ENCODE assay signal across 8 cellular contexts in the genomic region with DNA sequence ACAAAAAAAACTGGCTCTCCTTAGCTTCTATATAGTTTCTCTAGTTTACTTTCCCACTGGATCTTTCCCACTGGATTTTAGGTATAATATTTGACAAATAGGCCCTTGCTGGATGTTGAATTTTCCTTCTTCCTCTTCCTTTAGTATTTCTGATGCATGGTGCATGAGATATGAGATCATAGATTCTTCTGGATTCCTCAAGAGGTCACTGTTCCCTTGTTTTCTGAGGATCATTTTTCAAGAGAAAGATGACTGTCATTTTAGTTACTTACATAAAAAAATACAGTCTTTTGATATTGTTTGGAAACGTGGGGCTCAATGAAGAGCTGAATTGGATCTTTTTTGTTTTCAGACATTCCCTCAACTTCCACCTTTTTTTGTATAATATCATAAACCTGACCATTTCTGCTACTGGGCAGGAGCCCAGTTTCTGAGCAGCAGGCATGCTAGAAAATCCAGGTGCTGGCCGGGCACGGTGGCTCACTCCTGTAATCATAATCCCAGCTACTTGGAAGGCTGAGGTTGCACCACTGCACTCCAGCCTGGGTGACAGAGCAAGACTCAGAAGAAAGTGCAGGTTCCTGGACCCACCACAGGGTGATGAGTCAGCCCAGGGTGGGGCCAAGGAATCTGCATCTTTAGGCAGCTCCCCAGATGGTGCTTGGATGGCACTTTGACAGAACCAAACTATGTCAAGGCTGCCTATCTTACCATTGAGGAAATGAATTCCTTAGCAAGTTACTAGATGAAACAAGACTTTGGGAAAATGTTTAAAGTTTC.
DNase-seq lines count a peak whose midpoint lies in the region; ATAC-seq, FAIRE-seq and TF ChIP-seq lines count a peak whose summit lies in the region.

No MANE protein-coding gene starts in this region.

- H3K36me3 ChIP-seq in OCI-LY3 (replicated peaks; ENCODE audit: low read depth, low read length) (peaks cover 69% of the 10 kb centered on the region), parathyroid adenoma (ENCODE audit: control insufficient read depth, insufficient read depth, low read length) (no peaks in the 10 kb centered on the region)

- H3K4me3 Mint-ChIP-seq in stimulated activated memory B cell treated with anti-CD40 and anti-IgM and Interleukin-4, amounts not matched to agents 10 μg/mL and 1 μg/mL and 100 μg/mL, for 72 hours, result no peak overlapping the region

- H3K4me1 ChIP-seq in OCI-LY3 (ENCODE audit: low read length), result no peaks in the 10 kb centered on the region
- no peaks in the 10 kb centered on the region for H3K4me1 ChIP-seq in parathyroid adenoma

- no peak for ATAC-seq in HG03097 (IDR thresholded peaks at IDR 0.05; ENCODE audit: low FRiP score, unreplicated experiment)
- no peak for ATAC-seq in stimulated activated memory B cell treated with anti-CD40 and anti-IgM and Interleukin-4, amounts not matched to agents 10 μg/mL and 1 μg/mL and 100 μg/mL, for 72 hours
- ATAC-seq in GM21737 (IDR thresholded peaks at IDR 0.05; ENCODE audit: unreplicated experiment), result no peak

- H3K27ac ChIP-seq in OCI-LY3 (ENCODE audit: low read length) (no peak overlapping the region), epithelial cell of prostate (peak overlapping the region; percentile 39), parathyroid adenoma (no peak overlapping the region)

- H3K36me3 Mint-ChIP-seq in stimulated activated memory B cell treated with anti-CD40 and anti-IgM and Interleukin-4, amounts not matched to agents 10 μg/mL and 1 μg/mL and 100 μg/mL, for 72 hours, result peaks cover 83% of the 10 kb centered on the region

- no peak overlapping the region for H3K4me3 ChIP-seq in OCI-LY3 (ENCODE audit: low read length)
- H3K4me3 ChIP-seq in parathyroid adenoma (ENCODE audit: low read depth, low read length), result no peak overlapping the region

- H3K9ac ChIP-seq in OCI-LY3 (ENCODE audit: low read length) (no peak overlapping the region), parathyroid adenoma (no peak overlapping the region)

- no peaks in the 10 kb centered on the region for H3K27me3 Mint-ChIP-seq in stimulated activated memory B cell treated with anti-CD40 and anti-IgM and Interleukin-4, amounts not matched to agents 10 μg/mL and 1 μg/mL and 100 μg/mL, for 72 hours

- no peak overlapping the region for H3K27ac Mint-ChIP-seq in stimulated activated memory B cell treated with anti-CD40 and anti-IgM and Interleukin-4, amounts not matched to agents 10 μg/mL and 1 μg/mL and 100 μg/mL, for 72 hours

- no peaks in the 10 kb centered on the region for H4K20me1 ChIP-seq in OCI-LY3 (ENCODE audit: insufficient read depth, low read length)

- H3K9me3 ChIP-seq in OCI-LY3 (ENCODE audit: insufficient read depth, low read length) (no peaks in the 10 kb centered on the region), parathyroid adenoma (ENCODE audit: control insufficient read depth, low read length) (no peaks in the 10 kb centered on the region)

- no peaks in the 10 kb centered on the region for H3K79me2 ChIP-seq in OCI-LY3 (ENCODE audit: low read length)
- no peaks in the 10 kb centered on the region for H3K79me2 ChIP-seq in parathyroid adenoma

- DNase-seq in AML-193 (lab: John Stamatoyannopoulos, UW) (peak; percentile 34 to 53), H54 (ENCODE audit: insufficient read length, low spot score) (peak; percentile 41), epithelial cell of prostate (ENCODE audit: low read depth, low spot score) (peak; percentile 16)

- H3K27me3 ChIP-seq in OCI-LY3 (ENCODE audit: low read depth, low read length) (no peaks in the 10 kb centered on the region), parathyroid adenoma (ENCODE audit: control insufficient read depth, insufficient read depth, low read length) (no peaks in the 10 kb centered on the region)

- TF ChIP-seq POLR2A in H54 (IDR thresholded peaks at IDR 0.05; ENCODE audit: low read depth, low read length), result no peak

- peak; percentile 42 for TF ChIP-seq CTCF in OCI-LY3 (IDR thresholded peaks at IDR 0.05; ENCODE audit: low read depth, low read length)
- peak; percentile 44 for TF ChIP-seq CTCF in parathyroid adenoma (IDR thresholded peaks at IDR 0.05)

- H3K4me1 Mint-ChIP-seq in stimulated activated memory B cell treated with anti-CD40 and anti-IgM and Interleukin-4, amounts not matched to agents 10 μg/mL and 1 μg/mL and 100 μg/mL, for 72 hours, result no peaks in the 10 kb centered on the region

- H3K9me3 Mint-ChIP-seq in stimulated activated memory B cell treated with anti-CD40 and anti-IgM and Interleukin-4, amounts not matched to agents 10 μg/mL and 1 μg/mL and 100 μg/mL, for 72 hours, result no peaks in the 10 kb centered on the region

- no peak for FAIRE-seq in H54 (lab: Jason Lieb, UNC)

- no peak overlapping the region for H3K4me2 ChIP-seq in OCI-LY3 (ENCODE audit: low read length)
- no peak overlapping the region for H3K4me2 ChIP-seq in parathyroid adenoma (ENCODE audit: low read length)

- H2AFZ ChIP-seq in OCI-LY3 (ENCODE audit: low read depth, low read length) (no peak overlapping the region), parathyroid adenoma (peak overlapping the region; percentile 1)
